In genomic region chr4:102405706-102406510, GRCh38 we compare ENCODE assay signal across 17 cellular contexts.
"Had no signal": no experiment of that assay in that cellular context is flagged by ENCODE, and none has a peak within 500 bp of the region (broad histone marks: within the 10 kb centered on the region; RNA-seq: fewer than 3 reads in every experiment).

No MANE protein-coding gene starts in this region.

- H3K4me3 Mint-ChIP-seq: activated naive CD4-positive, alpha-beta T cell treated with anti-CD3 and anti-CD28 coated beads, Interleukin-2, amount 10 ng/mL, durations not matched to agents 7 days and 5 days; activated naive CD8-positive, alpha-beta T cell treated with anti-CD3 and anti-CD28 coated beads, Interleukin-2, amount 50 U/mL, for 24 hours; activated T-cell treated with anti-CD3 and anti-CD28 coated beads, Interleukin-2, amount 50 U/mL, for 4 hours had no signal

- H3K9me3 Mint-ChIP-seq: activated naive CD8-positive, alpha-beta T cell treated with anti-CD3 and anti-CD28 coated beads, Interleukin-2, amount 50 U/mL, for 24 hours; activated T-cell treated with anti-CD3 and anti-CD28 coated beads, Interleukin-2, amount 50 U/mL, for 4 hours had no signal

- H3K4me1 ChIP-seq: breast epithelium, gastroesophageal sphincter, left ventricle myocardium inferior, upper lobe of right lung had no signal

- H3K4me1 Mint-ChIP-seq: activated naive CD4-positive, alpha-beta T cell treated with anti-CD3 and anti-CD28 coated beads, Interleukin-2, amount 10 ng/mL, durations not matched to agents 7 days and 5 days; activated naive CD8-positive, alpha-beta T cell treated with anti-CD3 and anti-CD28 coated beads, Interleukin-2, amount 50 U/mL, for 24 hours had no signal

- H3K27ac ChIP-seq: breast epithelium, gastroesophageal sphincter, heart left ventricle, left ventricle myocardium inferior, upper lobe of right lung had no signal

- H3K27ac Mint-ChIP-seq: activated naive CD4-positive, alpha-beta T cell treated with anti-CD3 and anti-CD28 coated beads, Interleukin-2, amount 10 ng/mL, durations not matched to agents 7 days and 5 days; activated naive CD8-positive, alpha-beta T cell treated with anti-CD3 and anti-CD28 coated beads, Interleukin-2, amount 50 U/mL, for 24 hours had no signal

- H3K9me3 ChIP-seq: breast epithelium, gastroesophageal sphincter, heart left ventricle, left ventricle myocardium inferior, upper lobe of right lung had no signal

- H3K36me3 ChIP-seq: breast epithelium, gastroesophageal sphincter, heart left ventricle, left ventricle myocardium inferior, upper lobe of right lung had no signal

- H3K36me3 Mint-ChIP-seq: activated naive CD4-positive, alpha-beta T cell treated with anti-CD3 and anti-CD28 coated beads, Interleukin-2, amount 10 ng/mL, durations not matched to agents 7 days and 5 days had no signal

- DNase-seq: activated CD4-positive, alpha-beta T cell treated with anti-CD3 and anti-CD28 coated beads, Interleukin-2, amount 50 U/mL, for 1 hour; activated CD8-positive, alpha-beta memory T cell treated with anti-CD3 and anti-CD28 coated beads, Interleukin-2, amount 50 U/mL, for 4 hours; activated naive CD4-positive, alpha-beta T cell treated with anti-CD3 and anti-CD28 coated beads, Interleukin-2, amount 10 ng/mL, durations not matched to agents 7 days and 5 days; activated naive CD8-positive, alpha-beta T cell treated with anti-CD3 and anti-CD28 coated beads, Interleukin-2, amount 50 U/mL, for 24 hours; activated T-cell treated with anti-CD3 and anti-CD28 coated beads, Interleukin-2, amount 50 U/mL, for 4 hours; aorta; cerebellar nuclear complex; cortex of kidney; effector CD4-positive, alpha-beta T cell; heart left ventricle; left ventricle myocardium inferior; mammary epithelial cell; retina; stimulated activated naive CD4-positive, alpha-beta T cell; upper lobe of right lung had no signal

- H3K27me3 Mint-ChIP-seq: activated naive CD8-positive, alpha-beta T cell treated with anti-CD3 and anti-CD28 coated beads, Interleukin-2, amount 50 U/mL, for 24 hours had no signal

- H3K27me3 ChIP-seq: breast epithelium, gastroesophageal sphincter, heart left ventricle, upper lobe of right lung had no signal

- H3K4me3 ChIP-seq: breast epithelium, gastroesophageal sphincter, heart left ventricle, left ventricle myocardium inferior, upper lobe of right lung had no signal
